ENCODE assay signal across 11 cellular contexts in the genomic region with DNA sequence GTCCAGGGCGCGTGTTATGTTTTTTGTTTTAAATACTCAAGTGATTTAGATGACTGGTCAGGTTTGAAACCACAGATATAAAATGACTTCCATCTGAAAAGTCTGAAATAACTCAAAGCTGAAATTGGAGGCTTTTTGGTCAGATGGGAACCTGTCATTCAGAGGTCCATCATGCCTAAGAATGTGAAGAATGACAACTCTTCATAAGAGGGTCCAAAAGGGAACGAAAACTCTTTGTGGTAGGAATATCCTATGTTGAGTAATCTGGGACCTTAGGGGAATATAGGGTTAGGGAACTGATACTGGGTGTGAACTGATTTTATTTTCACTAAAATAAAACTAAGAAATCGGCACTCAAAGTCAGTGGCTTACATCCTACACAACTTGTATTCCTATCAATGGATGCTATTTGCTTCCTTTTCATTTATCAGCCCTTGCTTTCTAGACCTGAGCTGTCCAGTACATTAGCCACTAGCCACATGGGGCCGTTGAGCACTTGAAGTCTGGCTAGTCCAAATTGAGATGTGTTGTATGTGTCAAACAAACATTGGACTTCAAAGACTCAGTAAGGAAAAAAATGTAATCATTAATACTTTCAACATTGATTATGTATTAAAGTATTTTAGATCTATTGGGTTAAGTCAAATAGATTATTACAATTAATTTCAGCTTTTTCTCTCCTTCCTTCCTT. TPM values are rescaled to one million over a fixed set of nuclear protein-coding genes. Genes with fewer than 3 reads are reported as not detected.
DNase-seq lines count a peak whose midpoint lies in the region; ATAC-seq and TF ChIP-seq lines count a peak whose summit lies in the region.
"Had no signal": no experiment of that assay in that cellular context is flagged by ENCODE, and none has a peak within 500 bp of the region (broad histone marks: within the 10 kb centered on the region; RNA-seq: fewer than 3 reads in every experiment).

No MANE protein-coding gene starts in this region.

- H3K4me3 ChIP-seq in spleen = no peak overlapping the region
- H3K4me3 ChIP-seq in endodermal cell (ENCODE audit: low read length) = no peak overlapping the region
- H3K4me3 ChIP-seq: gastrocnemius medialis had no signal

- H3K27ac ChIP-seq in spleen (peak overlapping the region in 5 of 8 donors; percentile 21 to 97 (median 95)), endodermal cell (ENCODE audit: low read depth, low read length) (no peak overlapping the region)
- H3K27ac ChIP-seq: gastrocnemius medialis had no signal

- H3K4me3 Mint-ChIP-seq in T-helper 17 cell (no peak overlapping the region), endodermal cell (no peak overlapping the region)

- intact Hi-C loops in spleen (cut with DNase I; ENCODE audit: low total_unique reads) = loop anchor here (5.0 kb wide), 1 partner anchor 56 kb away; the partner anchor contains the start of gene KDM7A

- WGBS in spleen, 5 donors = 51 to 67% (median 58%) methylated on average over 5 of the region's 5 CpGs
- WGBS in endodermal cell (ENCODE audit: insufficient coverage in 1 of 2, insufficient read length in 1 of 2), 2 experiments = 93% methylated on average over 5 of the region's 5 CpGs; no CpG with 5 or more reads in 1 of the 2 experiments

- H3K4me1 ChIP-seq in spleen (peaks cover 14 to 57% (median 46%) of the 10 kb centered on the region in 6 donors), endodermal cell (ENCODE audit: control insufficient read depth, insufficient read depth, low read length) (no peaks in the 10 kb centered on the region)

- no peaks in the 10 kb centered on the region for H3K9me3 Mint-ChIP-seq in endodermal cell

- H3K36me3 ChIP-seq in spleen (no peaks in the 10 kb centered on the region), endodermal cell (ENCODE audit: control insufficient read depth, insufficient read depth, low read length) (no peaks in the 10 kb centered on the region)
- H3K36me3 ChIP-seq: gastrocnemius medialis had no signal

- TF ChIP-seq CTCF in spleen (IDR thresholded peaks at IDR 0.05 in 8 of 11, conservative IDR thresholded peaks at IDR 0.05 in 3 of 11) (no peak), endodermal cell (conservative IDR thresholded peaks at IDR 0.05) (no peak)

- H3K27me3 Mint-ChIP-seq in T-helper 17 cell = no peaks in the 10 kb centered on the region
- H3K27me3 Mint-ChIP-seq in endodermal cell (ENCODE audit: insufficient read depth) = peaks cover 20% of the 10 kb centered on the region

- no peaks in the 10 kb centered on the region for H3K36me3 Mint-ChIP-seq in T-helper 17 cell (ENCODE audit: low read depth)
- H3K36me3 Mint-ChIP-seq in endodermal cell (ENCODE audit: low read depth) = no peaks in the 10 kb centered on the region

- H3K27ac Mint-ChIP-seq in T-helper 17 cell (peak overlapping the region; percentile 99), endodermal cell (no peak overlapping the region)

- H3K9me3 ChIP-seq in T-helper 17 cell (ENCODE audit: control insufficient read depth, low read length, poor library complexity, severe bottlenecking) = no peaks in the 10 kb centered on the region
- H3K9me3 ChIP-seq in spleen = no peaks in the 10 kb centered on the region
- H3K9me3 ChIP-seq in endodermal cell (ENCODE audit: control insufficient read depth, low read length) = no peaks in the 10 kb centered on the region
- H3K9me3 ChIP-seq: gastrocnemius medialis had no signal

- ATAC-seq in GM18499 (IDR thresholded peaks at IDR 0.05; ENCODE audit: insufficient read depth, unreplicated experiment) = peak; percentile 34
- peak; percentile 37 for ATAC-seq in HG02642 (IDR thresholded peaks at IDR 0.05; ENCODE audit: poor library complexity, unreplicated experiment)
- no peak for ATAC-seq in T-helper 17 cell
- ATAC-seq: gastrocnemius medialis had no signal

- TF ChIP-seq POLR2A in spleen (IDR thresholded peaks at IDR 0.05) = no peak

- H3K4me1 Mint-ChIP-seq in T-helper 17 cell (peaks cover 24% of the 10 kb centered on the region), endodermal cell (peaks cover 20% of the 10 kb centered on the region)

- no peak overlapping the region for H3K9ac ChIP-seq in endodermal cell (ENCODE audit: extremely low read depth, low read length, poor library complexity, severe bottlenecking)

- DNase-seq in T-helper 17 cell = no peak
- DNase-seq in spleen = no peak
- no peak for DNase-seq in stimulated activated CD4-positive, alpha-beta T cell treated with anti-CD3 and anti-CD28 coated beads, Interleukin-2, amount 100 ng/mL, for 24 hours
- DNase-seq in endodermal cell = no peak
- DNase-seq in ecto neural progenitor cell (ENCODE audit: low spot score) = no peak
- DNase-seq: effector CD4-positive, alpha-beta T cell; gastrocnemius medialis; NCI-H446; T1000 had no signal

- H3K27me3 ChIP-seq in spleen (replicated peaks in 1 of 7) = peaks cover 0 to 11% (median 0%) of the 10 kb centered on the region in 7 donors
- peaks cover 30% of the 10 kb centered on the region for H3K27me3 ChIP-seq in endodermal cell (ENCODE audit: control insufficient read depth, insufficient read depth, low read length, poor library complexity, severe bottlenecking)

RNA-seq across cellular contexts. Expression of gene KDM7A, which starts 56.3 kb away (rescaled TPM):
- total RNA-seq in T-helper 17 cell = 10 to 100 TPM; 35.1 to 47.2 TPM
- total RNA-seq in spleen = 10 to 100 TPM; 21.4 to 41.5 (median 25.5) TPM
- polyA plus RNA-seq in spleen = 1 to 10 TPM; 2.5 to 3.7 (median 2.7) TPM
- 10 to 100 TPM; 22.9 to 24.5 TPM for total RNA-seq in endodermal cell
- 12.5 TPM for polyA plus RNA-seq in endodermal cell (2013, experiment 1 of 2)
- 11.5 TPM for polyA plus RNA-seq in endodermal cell (2013, experiment 2 of 2)
